17 cellular contexts compared by ENCODE assay signal in the genomic region with DNA sequence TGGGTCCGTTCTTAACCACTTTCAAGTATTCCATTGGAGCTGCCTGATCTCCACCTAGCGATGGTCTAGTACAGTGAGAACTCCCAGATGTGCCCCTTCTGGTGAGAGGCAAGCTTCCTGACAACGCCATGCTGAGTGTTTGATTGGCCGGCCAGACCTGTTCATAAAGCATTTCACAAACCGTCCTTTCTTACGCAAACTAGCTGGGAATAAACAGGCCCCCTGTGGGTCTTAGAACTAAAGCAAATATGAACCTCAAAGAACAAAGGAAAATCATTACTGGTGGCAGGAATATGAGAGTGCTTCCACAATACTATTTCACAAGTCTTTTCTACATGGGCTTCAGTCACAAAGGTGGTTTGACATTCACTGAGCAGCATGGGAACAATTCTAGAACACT. TPM values are rescaled to one million over a fixed set of nuclear protein-coding genes. Genes with fewer than 3 reads are reported as not detected.
A peak's percentile ranks its signal among the peaks of the same experiment; 100 is the strongest.
DNase-seq lines count a peak whose midpoint lies in the region; ATAC-seq and TF ChIP-seq lines count a peak whose summit lies in the region.
"Had no signal": no experiment of that assay in that cellular context is flagged by ENCODE, and none has a peak within 500 bp of the region (broad histone marks: within the 10 kb centered on the region; RNA-seq: fewer than 3 reads in every experiment).

No MANE protein-coding gene starts in this region.

- no peaks in the 10 kb centered on the region for H3K79me2 ChIP-seq in mesendoderm (ENCODE audit: control insufficient read depth, insufficient read depth, low read length)

- H3K14ac ChIP-seq in neuronal stem cell (ENCODE audit: low read length), result no peak overlapping the region

- no peak overlapping the region for H3K4me2 ChIP-seq in neuronal stem cell (ENCODE audit: insufficient read depth, low read length, poor library complexity, severe bottlenecking)
- H3K4me2 ChIP-seq in mesendoderm (ENCODE audit: low read length), result no peak overlapping the region

- H3K27ac ChIP-seq in Panc1 (ENCODE audit: low read length), result no peak overlapping the region
- H3K27ac ChIP-seq in neuronal stem cell (replicated peaks; ENCODE audit: low read length), result no peak overlapping the region
- no peak overlapping the region for H3K27ac ChIP-seq in stomach
- no peak overlapping the region for H3K27ac ChIP-seq in mesendoderm (ENCODE audit: low read depth, low read length)
- H3K27ac ChIP-seq: tibial nerve had no signal

- H3K79me1 ChIP-seq in neuronal stem cell (ENCODE audit: low read depth, low read length) (no peaks in the 10 kb centered on the region), mesendoderm (ENCODE audit: low read length) (no peaks in the 10 kb centered on the region)

- no peak overlapping the region for H3K4me3 ChIP-seq in Panc1 (ENCODE audit: low read depth in 2 of 2, low read length in 2 of 2)
- H3K4me3 ChIP-seq in neuronal stem cell (ENCODE audit: low read length in 2 of 2), result no peak overlapping the region
- no peak overlapping the region for H3K4me3 ChIP-seq in stomach
- H3K4me3 ChIP-seq in mesendoderm (ENCODE audit: low read length), result no peak overlapping the region
- H3K4me3 ChIP-seq: tibial nerve had no signal

- intact Hi-C loops in Panc1 (cut with micrococcal nuclease; ENCODE audit: unreplicated experiment), result no loop called here
- intact Hi-C loops in stomach (cut with DNase I; ENCODE audit: low total_unique reads), result loop anchor here (10.0 kb wide), 1 partner anchor 189 kb away; a partner anchor contains a TSS

- no peak overlapping the region for H2BK12ac ChIP-seq in neuronal stem cell (ENCODE audit: low read length)

- DNase-seq in NCI-H1092 treated with DMSO at 0.1 percent for 48 hours (lab: John Stamatoyannopoulos, UW), result peak; percentile 18
- no peak for DNase-seq in NCI-H1092 (lab: John Stamatoyannopoulos, UW)
- peak; percentile 10 to 19 for DNase-seq in NCI-H1930 (lab: John Stamatoyannopoulos, UW)
- DNase-seq in Panc1 (ENCODE audit: low read depth, low spot score), result no peak
- DNase-seq in neuronal stem cell (ENCODE audit: low spot score), result no peak
- no peak for DNase-seq in stomach
- DNase-seq in activated CD4-positive, alpha-beta T cell treated with anti-CD3 and anti-CD28 coated beads for 1 hour, result no peak
- DNase-seq in mesendoderm, result no peak
- DNase-seq: activated B cell treated with CpG ODN at 0.5 μM for 24 hours; activated naive CD8-positive, alpha-beta T cell treated with anti-CD3 and anti-CD28 coated beads, Interleukin-2, amount 50 U/mL, for 24 hours; C1 segment of cervical spinal cord; caudate nucleus; DMS79 treated with DMSO at 0.1 percent for 48 hours; effector memory CD4-positive, alpha-beta T cell; NCI-H2171 treated with DMSO at 0.1 percent for 48 hours; stimulated activated naive B cell treated with anti-CD40 and anti-IgM and Interleukin-4, amounts not matched to agents 10 μg/mL and 1 μg/mL and 100 μg/mL, for 72 hours had no signal

- POLR2A ChIA-PET in Panc1 (lab: Charles Lee), result no interaction called here

- in situ Hi-C loops in Panc1 (cut with HindIII; ENCODE audit: low pct_unique_long_range_greater_than_20kb, low sequenced_read_pairs), result no loop called here

- H4K8ac ChIP-seq in neuronal stem cell (ENCODE audit: low read depth, low read length) (no peak overlapping the region), mesendoderm (ENCODE audit: low read depth, low read length) (no peak overlapping the region)

- H3K9me3 ChIP-seq in Panc1 (ENCODE audit: control insufficient read depth, insufficient read depth, low read depth, low read length) (no peaks in the 10 kb centered on the region), neuronal stem cell (replicated peaks in 1 of 2; ENCODE audit: control insufficient read depth in 2 of 2, insufficient read depth in 1 of 2, low read depth in 1 of 2, low read length in 2 of 2) (no peaks in the 10 kb centered on the region), stomach (no peaks in the 10 kb centered on the region)
- H3K9me3 ChIP-seq: tibial nerve had no signal

- no peak overlapping the region for H2BK5ac ChIP-seq in neuronal stem cell (ENCODE audit: low read length)
- no peak overlapping the region for H2BK5ac ChIP-seq in mesendoderm (ENCODE audit: low read length)

- CTCF ChIA-PET in Panc1 (lab: Charles Lee), result interaction anchor here (0.7 to 1.4 kb wide), 3 partner anchors 14 to 189 kb away, joined by 3 read pairs; a partner anchor contains a TSS

- H2AFZ ChIP-seq in neuronal stem cell (ENCODE audit: low read length), result peak overlapping the region; percentile 25

- H3K9ac ChIP-seq in neuronal stem cell (ENCODE audit: low read depth, low read length, poor library complexity) (no peak overlapping the region), mesendoderm (ENCODE audit: low read length) (no peak overlapping the region)

- H3K56ac ChIP-seq in mesendoderm (ENCODE audit: low read length), result no peak overlapping the region

- H3K23ac ChIP-seq in neuronal stem cell (ENCODE audit: low read depth, low read length, poor library complexity) (no peak overlapping the region), mesendoderm (ENCODE audit: low read length) (no peak overlapping the region)

- no peaks in the 10 kb centered on the region for H3K36me3 ChIP-seq in Panc1 (ENCODE audit: control insufficient read depth, insufficient read depth, low read length)
- no peaks in the 10 kb centered on the region for H3K36me3 ChIP-seq in neuronal stem cell (replicated peaks in 1 of 2; ENCODE audit: control insufficient read depth in 2 of 2, insufficient read depth in 2 of 2, low read length in 2 of 2)
- no peaks in the 10 kb centered on the region for H3K36me3 ChIP-seq in stomach
- no peaks in the 10 kb centered on the region for H3K36me3 ChIP-seq in mesendoderm (ENCODE audit: control insufficient read depth, insufficient read depth, low read length)
- H3K36me3 ChIP-seq: tibial nerve had no signal

- peaks cover 4% of the 10 kb centered on the region; the same call in 1 of the 2 replicates for H3K4me1 ChIP-seq in Panc1 (ENCODE audit: control insufficient read depth, insufficient read depth, low read length)
- H3K4me1 ChIP-seq in neuronal stem cell (ENCODE audit: control insufficient read depth in 2 of 2, insufficient read depth in 1 of 2, low read depth in 1 of 2, low read length in 2 of 2), result peaks cover 2 to 3% of the 10 kb centered on the region in 2 donors
- H3K4me1 ChIP-seq in stomach, result peaks cover 5 to 29% (median 13%) of the 10 kb centered on the region in 4 donors
- no peaks in the 10 kb centered on the region for H3K4me1 ChIP-seq in mesendoderm (ENCODE audit: control insufficient read depth, low read depth, low read length)
- H3K4me1 ChIP-seq: tibial nerve had no signal

- H3K27me3 ChIP-seq in Panc1 (ENCODE audit: control insufficient read depth, insufficient read depth, low read length) (no peaks in the 10 kb centered on the region), neuronal stem cell (ENCODE audit: control insufficient read depth in 3 of 3, insufficient read depth in 3 of 3, low read depth in 1 of 3, low read length in 3 of 3) (no peaks in the 10 kb centered on the region), stomach (peaks cover 0 to 4% (median 0%) of the 10 kb centered on the region in 3 donors), mesendoderm (ENCODE audit: insufficient read depth, low read length, poor library complexity) (no peaks in the 10 kb centered on the region)
- H3K27me3 ChIP-seq: tibial nerve had no signal

- no peak for TF ChIP-seq CTCF in Panc1 (IDR thresholded peaks at IDR 0.05)
- TF ChIP-seq CTCF in stomach (IDR thresholded peaks at IDR 0.05), result no peak

- no peak for TF ChIP-seq EP300 in stomach (IDR thresholded peaks at IDR 0.05)

- H2BK120ac ChIP-seq in neuronal stem cell (ENCODE audit: low read depth, low read length) (no peak overlapping the region), mesendoderm (ENCODE audit: low read depth, low read length) (no peak overlapping the region)

- H2BK15ac ChIP-seq in neuronal stem cell (ENCODE audit: low read length), result no peak overlapping the region
- no peak overlapping the region for H2BK15ac ChIP-seq in mesendoderm (replicated peaks; ENCODE audit: low read depth)

- 0 out of 2 replicates have a peak, but pooled peaks have one; percentile 63 for ATAC-seq in Panc1
- ATAC-seq: activated naive CD8-positive, alpha-beta T cell treated with anti-CD3 and anti-CD28 coated beads, Interleukin-2, amount 50 U/mL, for 24 hours; stimulated activated naive B cell treated with anti-CD40 and anti-IgM and Interleukin-4, amounts not matched to agents 10 μg/mL and 1 μg/mL and 100 μg/mL, for 72 hours had no signal

- H4K5ac ChIP-seq in mesendoderm (ENCODE audit: low read length), result no peak overlapping the region

- H3K4ac ChIP-seq in neuronal stem cell (ENCODE audit: low read length) (no peak overlapping the region), mesendoderm (ENCODE audit: low read depth, low read length) (no peak overlapping the region)

- TF ChIP-seq POLR2A in stomach (IDR thresholded peaks at IDR 0.05), result no peak

- H2AK5ac ChIP-seq in neuronal stem cell (ENCODE audit: low read depth, low read length), result no peak overlapping the region
- H2AK5ac ChIP-seq in mesendoderm (ENCODE audit: low read length), result no peak overlapping the region

- no peak overlapping the region for H4K91ac ChIP-seq in neuronal stem cell (ENCODE audit: low read depth, low read length, poor library complexity)

- H3K18ac ChIP-seq in neuronal stem cell (ENCODE audit: low read length), result no peak overlapping the region
- no peak overlapping the region for H3K18ac ChIP-seq in mesendoderm (ENCODE audit: low read length)

- WGBS in neuronal stem cell (ENCODE audit: extremely low coverage in 2 of 2, insufficient read length in 2 of 2, insufficient replicate concordance in 1 of 2), 2 donors, result no CpG with 5 or more reads among the region's 6 CpGs
- 72 to 90% (median 82%) methylated on average over 6 of the region's 6 CpGs for WGBS in stomach, 5 donors
- no CpG with 5 or more reads among the region's 6 CpGs for WGBS in mesendoderm (ENCODE audit: extremely low coverage, insufficient coverage, low lambda C conversion rate)

- BruUV-seq in Panc1 (replicated peaks; lab: Mats Ljungman, UMichigan), result no TSS peak

RNA-seq across cellular contexts. Expression of a gene that starts 15.6 kb away (rescaled TPM):
- 42.8 TPM for total RNA-seq in Panc1 (2021; ENCODE audit: unreplicated experiment)
- 18.8 TPM for polyA plus RNA-seq in Panc1 (2012; ENCODE audit: insufficient read length)
- 20.2 TPM for polyA plus RNA-seq in neuronal stem cell (2013, experiment 1 of 2)
- 20.7 TPM for polyA plus RNA-seq in neuronal stem cell (2013, experiment 2 of 2)
- 100 to 1,000 TPM in 1 of 5 donors, 10 to 100 TPM in 4; 22.0 to 132 (median 50.0) TPM for total RNA-seq in stomach
- 10 to 100 TPM in 1 of 3 donors, 1 to 10 TPM in 2; 4.5 to 11.6 (median 7.3) TPM for polyA plus RNA-seq in stomach
- 27.3 TPM for polyA plus RNA-seq in mesendoderm (2013, experiment 1 of 2)
- 26.5 TPM for polyA plus RNA-seq in mesendoderm (2013, experiment 2 of 2)

Comparison
In these comparisons a context has a peak if more than half of its experiments do, and no peak if none do; other contexts are left out.
1. DNase-seq: peak in NCI-H1092 treated with DMSO at 0.1 percent for 48 hours (single experiment) and NCI-H1930 (2 of 2); none in NCI-H1092 (single experiment), Panc1 (single experiment), neuronal stem cell (single experiment), stomach (single experiment), activated CD4-positive, alpha-beta T cell treated with anti-CD3 and anti-CD28 coated beads for 1 hour (single experiment) and mesendoderm (single experiment).